24 cellular contexts compared by ENCODE assay signal in genomic region chr14:51942971-51943370, GRCh38.
"Had no signal": no experiment of that assay in that cellular context is flagged by ENCODE, and none has a peak within 500 bp of the region (broad histone marks: within the 10 kb centered on the region; RNA-seq: fewer than 3 reads in every experiment).

No MANE protein-coding gene starts in this region.

- H3K27me3 Mint-ChIP-seq: activated CD8-positive, alpha-beta memory T cell treated with anti-CD3 and anti-CD28 coated beads, Interleukin-2, amount 10 ng/mL, durations not matched to agents 7 days and 5 days; activated naive CD8-positive, alpha-beta T cell treated with anti-CD3 and anti-CD28 coated beads for 36 hours; naive B cell; stimulated activated naive B cell treated with anti-CD40 and anti-IgM and Interleukin-4, amounts not matched to agents 10 μg/mL and 1 μg/mL and 100 μg/mL, for 72 hours had no signal

- H3K27ac Mint-ChIP-seq: activated CD8-positive, alpha-beta memory T cell treated with anti-CD3 and anti-CD28 coated beads, Interleukin-2, amount 10 ng/mL, durations not matched to agents 7 days and 5 days; activated naive CD8-positive, alpha-beta T cell treated with anti-CD3 and anti-CD28 coated beads for 36 hours; neural progenitor cell; stimulated activated naive B cell treated with anti-CD40 and anti-IgM and Interleukin-4, amounts not matched to agents 10 μg/mL and 1 μg/mL and 100 μg/mL, for 72 hours had no signal

- H3K4me3 Mint-ChIP-seq: activated CD8-positive, alpha-beta memory T cell treated with anti-CD3 and anti-CD28 coated beads, Interleukin-2, amount 10 ng/mL, durations not matched to agents 7 days and 5 days; activated naive CD8-positive, alpha-beta T cell treated with anti-CD3 and anti-CD28 coated beads for 36 hours; naive B cell; neural progenitor cell; stimulated activated naive B cell treated with anti-CD40 and anti-IgM and Interleukin-4, amounts not matched to agents 10 μg/mL and 1 μg/mL and 100 μg/mL, for 72 hours had no signal

- DNase-seq: activated CD4-positive, CD25-positive, alpha-beta regulatory T cell treated with anti-CD3 and anti-CD28 coated beads, Interleukin-2, amount 50 U/mL, for 72 hours; activated CD8-positive, alpha-beta memory T cell treated with anti-CD3 and anti-CD28 coated beads, Interleukin-2, amount 10 ng/mL, durations not matched to agents 7 days and 5 days; activated naive CD4-positive, alpha-beta T cell; activated naive CD8-positive, alpha-beta T cell treated with anti-CD3 and anti-CD28 coated beads for 36 hours; adrenal gland; aorta; body of pancreas; cerebellar nuclear complex; colonic mucosa; effector CD8-positive, alpha-beta T cell; gastrocnemius medialis; glutamatergic neuron; left cardiac atrium; left ventricle myocardium superior; naive B cell; occipital lobe; SK-N-SH; stimulated activated CD4-positive, alpha-beta T cell treated with anti-CD3 and anti-CD28 coated beads, Interleukin-1b, Interleukin-23, amount 100 ng/mL, for 48 hours; stimulated activated CD4-positive, alpha-beta T cell treated with anti-CD3 and anti-CD28 coated beads, Interleukin-4, amount 100 ng/mL, for 4 hours; stimulated activated CD8-positive, alpha-beta memory T cell treated with anti-CD3 and anti-CD28 coated beads, Interleukin-4, amount 100 ng/mL, for 48 hours; stimulated activated naive B cell treated with anti-CD40 and anti-IgM and Interleukin-4, amounts not matched to agents 10 μg/mL and 1 μg/mL and 100 μg/mL, for 72 hours; SW 1271; T-helper 2 cell had no signal

- ATAC-seq: activated CD8-positive, alpha-beta memory T cell treated with anti-CD3 and anti-CD28 coated beads, Interleukin-2, amount 10 ng/mL, durations not matched to agents 7 days and 5 days; body of pancreas; gastrocnemius medialis; left cardiac atrium; left ventricle myocardium superior; stimulated activated naive B cell treated with anti-CD40 and anti-IgM and Interleukin-4, amounts not matched to agents 10 μg/mL and 1 μg/mL and 100 μg/mL, for 72 hours had no signal
